ENCODE assay signal across 13 cellular contexts in the genomic region with DNA sequence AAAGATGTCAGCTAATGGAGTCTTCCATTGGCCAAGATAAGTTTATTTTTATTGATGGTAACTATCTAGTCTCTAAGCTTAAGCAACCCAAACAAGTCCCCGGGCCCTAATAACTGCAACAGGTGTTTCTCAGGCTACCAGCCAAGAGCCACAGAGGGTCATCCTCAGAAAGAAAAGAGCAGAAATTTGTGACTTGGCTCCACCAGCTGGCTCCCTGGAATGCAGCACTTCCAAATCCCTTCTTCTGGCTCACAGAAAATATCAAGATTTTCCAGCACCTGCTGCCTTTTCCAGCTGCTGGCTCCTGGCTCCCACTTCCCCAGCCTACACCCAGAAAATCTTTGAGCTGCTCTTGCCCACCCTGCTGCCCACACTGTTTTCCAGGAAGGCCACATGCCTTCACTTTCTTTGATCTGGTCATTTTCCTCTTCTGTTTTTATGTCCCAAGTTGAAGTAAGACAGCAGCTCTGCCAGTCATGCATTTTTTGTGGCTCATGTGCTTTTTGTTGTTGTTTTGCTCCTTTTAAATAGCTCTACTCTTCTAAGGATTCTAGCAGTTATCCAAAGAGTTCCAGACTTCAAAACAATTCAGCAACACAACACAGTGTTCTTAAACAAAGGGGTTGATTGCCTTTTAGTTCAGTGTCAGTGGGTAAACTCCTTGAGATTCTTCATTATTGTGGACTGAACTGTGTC.
DNase-seq lines count a peak whose midpoint lies in the region; ATAC-seq and TF ChIP-seq lines count a peak whose summit lies in the region.
"Had no signal": no experiment of that assay in that cellular context is flagged by ENCODE, and none has a peak within 500 bp of the region (broad histone marks: within the 10 kb centered on the region; RNA-seq: fewer than 3 reads in every experiment).

No MANE protein-coding gene starts in this region.

- H3K27me3 ChIP-seq in heart left ventricle (no peaks in the 10 kb centered on the region), hepatocyte (no peaks in the 10 kb centered on the region), HAP-1 (ENCODE audit: low read depth) (no peaks in the 10 kb centered on the region)
- H3K27me3 ChIP-seq: left lung had no signal

- H3K4me2 ChIP-seq in hepatocyte = no peak overlapping the region

- H3K9me3 ChIP-seq in heart left ventricle (peaks cover 0 to 21% (median 6%) of the 10 kb centered on the region in 12 donors), hepatocyte (ENCODE audit: low read depth) (no peaks in the 10 kb centered on the region), HAP-1 (no peaks in the 10 kb centered on the region)

- peak overlapping the region in 2 of 12 donors; percentile 11 to 33 for H3K27ac ChIP-seq in heart left ventricle
- no peak overlapping the region for H3K27ac ChIP-seq in hepatocyte
- H3K27ac ChIP-seq: left lung, RWPE1 had no signal

- H4K20me1 ChIP-seq in hepatocyte (ENCODE audit: insufficient read depth, poor library complexity, severe bottlenecking) = no peaks in the 10 kb centered on the region

- no peaks in the 10 kb centered on the region for H3K36me3 ChIP-seq in heart left ventricle
- H3K36me3 ChIP-seq in hepatocyte (replicated peaks; ENCODE audit: insufficient read depth, low read depth) = no peaks in the 10 kb centered on the region
- no peaks in the 10 kb centered on the region for H3K36me3 ChIP-seq in HAP-1 (replicated peaks)
- H3K36me3 ChIP-seq: left lung had no signal

- no peaks in the 10 kb centered on the region for H3K9me2 ChIP-seq in hepatocyte (replicated peaks; ENCODE audit: insufficient read depth)

- intact Hi-C loops in heart left ventricle (cut with DNase I) = loop anchor here in 1 of 10 donors (10.0 kb wide), 1 partner anchor 311 kb away; a partner anchor contains a TSS
- intact Hi-C loops in left cardiac atrium (cut with DNase I) = no loop called here

- WGBS in heart left ventricle, 4 donors = 34 to 63% (median 46%) methylated on average over 1 of the region's 1 CpG
- WGBS in hepatocyte (ENCODE audit: low lambda C conversion rate, missing lambda C conversion rate) = 71% methylated on average over 1 of the region's 1 CpG

- H3K4me3 ChIP-seq in heart left ventricle = no peak overlapping the region
- no peak overlapping the region for H3K4me3 ChIP-seq in hepatocyte
- no peak overlapping the region for H3K4me3 ChIP-seq in HAP-1
- H3K4me3 ChIP-seq: left lung had no signal

- DNase-seq in heart left ventricle (peak in 3 of 5 donors; percentile 20 to 32 (median 32)), left cardiac atrium (no peak), SHP77 (lab: John Stamatoyannopoulos, UW) (peak; percentile 37 to 48), hepatocyte (ENCODE audit: low spot score) (no peak), activated gamma-delta T cell (lab: John Stamatoyannopoulos, UW) (no peak), HAP-1 (ENCODE audit: low spot score in 2 of 2) (no peak)
- DNase-seq: activated T-cell treated with anti-CD3 and anti-CD28 coated beads for 4 hours; anterior cingulate cortex; effector CD4-positive, alpha-beta T cell; left lung had no signal

- no peak overlapping the region for H2AFZ ChIP-seq in hepatocyte

- H3K4me1 ChIP-seq in heart left ventricle (peaks cover 0 to 14% (median 0%) of the 10 kb centered on the region in 12 donors), hepatocyte (ENCODE audit: insufficient read depth) (no peaks in the 10 kb centered on the region), HAP-1 (no peaks in the 10 kb centered on the region)
- H3K4me1 ChIP-seq: left lung had no signal

- TF ChIP-seq CTCF in heart left ventricle (IDR thresholded peaks at IDR 0.05) (no peak), hepatocyte (IDR thresholded peaks at IDR 0.05; ENCODE audit: poor library complexity) (peak; percentile 19)

- no peak for TF ChIP-seq POLR2A in heart left ventricle (IDR thresholded peaks at IDR 0.05)

- peak in 1 of 4 donors; percentile 48 for ATAC-seq in heart left ventricle
- no peak for ATAC-seq in left cardiac atrium
- ATAC-seq in GM18511 (IDR thresholded peaks at IDR 0.05; ENCODE audit: unreplicated experiment) = no peak
- no peak for ATAC-seq in HG03457 (IDR thresholded peaks at IDR 0.05; ENCODE audit: unreplicated experiment)
- ATAC-seq: left lung had no signal

- in situ Hi-C loops in HAP-1 (cut with MboI; ENCODE audit: low sequenced_read_pairs) = no loop called here

- H3K79me2 ChIP-seq in hepatocyte = no peaks in the 10 kb centered on the region

Comparison
In these comparisons a context has a peak if more than half of its experiments do, and no peak if none do; other contexts are left out.
1. DNase-seq: peak in heart left ventricle (3 of 5) and SHP77 (2 of 2); none in left cardiac atrium (single experiment), hepatocyte (single experiment), activated gamma-delta T cell (single experiment) and HAP-1 (0 of 2).